In the genomic region with DNA sequence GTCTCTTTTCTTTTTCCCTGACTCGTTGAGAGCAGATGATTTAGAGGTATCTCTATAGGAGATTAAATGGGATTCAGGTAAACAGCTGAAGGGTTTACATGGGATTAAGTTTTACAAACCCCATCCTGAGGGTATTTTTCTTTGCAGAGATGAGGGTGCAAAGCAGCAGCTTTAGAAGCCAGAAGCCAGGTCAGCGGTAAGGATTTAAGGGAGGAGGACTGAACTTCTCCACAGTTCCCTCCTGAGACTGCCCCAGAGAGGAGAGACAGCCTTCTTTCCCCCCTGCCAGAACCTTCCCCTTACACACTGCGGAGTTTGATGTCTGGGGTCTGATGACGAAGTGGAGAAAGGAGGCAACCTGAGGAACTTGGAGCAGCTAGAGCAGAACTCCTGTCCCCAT, we compare ENCODE assay signal across 23 cellular contexts.
"Had no signal": no experiment of that assay in that cellular context is flagged by ENCODE, and none has a peak within 500 bp of the region (broad histone marks: within the 10 kb centered on the region; RNA-seq: fewer than 3 reads in every experiment).

No MANE protein-coding gene starts in this region.

- H3K36me3 ChIP-seq: colonic mucosa, gastrocnemius medialis, left lung, right lobe of liver, stomach, tibial artery, upper lobe of left lung had no signal

- H2AFZ ChIP-seq: hepatocyte, neural progenitor cell, parathyroid adenoma had no signal

- ATAC-seq: esophagus mucosa, gastrocnemius medialis had no signal

- H3K4me2 ChIP-seq: hepatocyte, neural progenitor cell had no signal

- H3K9ac ChIP-seq: neural progenitor cell, parathyroid adenoma had no signal

- H3K4me1 ChIP-seq: colonic mucosa, neural progenitor cell had no signal

- DNase-seq: colonic mucosa; effector CD8-positive, alpha-beta T cell; endodermal cell; gastrocnemius medialis; head of caudate nucleus; kidney; left lung; mesenchymal stem cell; mucosa of descending colon; naive B cell; stimulated activated CD4-positive, alpha-beta T cell treated with anti-CD3 and anti-CD28 coated beads, Interleukin-1b, Interleukin-23, amount 100 ng/mL, for 48 hours; stimulated activated CD4-positive, alpha-beta T cell treated with anti-CD3 and anti-CD28 coated beads, Interleukin-4, amount 100 ng/mL, for 1 hour; stimulated activated CD8-positive, alpha-beta memory T cell treated with anti-CD3 and anti-CD28 coated beads, Interleukin-4, amount 100 ng/mL, for 48 hours; stimulated activated naive CD4-positive, alpha-beta T cell treated with Interleukin-2 at 50 U/mL for 16 hours; stomach; tibial artery; upper lobe of left lung had no signal

- H3K9me3 ChIP-seq: right lobe of liver had no signal

- H3K4me3 ChIP-seq: colonic mucosa, gastrocnemius medialis, hepatocyte, left lung, mucosa of descending colon, neural progenitor cell, right lobe of liver, stomach, tibial artery, upper lobe of left lung had no signal

- H3K27me3 ChIP-seq: colonic mucosa, gastrocnemius medialis, hepatocyte, left lung, neural progenitor cell, right lobe of liver, stomach, tibial artery, upper lobe of left lung had no signal

- H3K79me2 ChIP-seq: hepatocyte had no signal

- H3K27ac ChIP-seq: colonic mucosa, epithelial cell of prostate, gastrocnemius medialis, hepatocyte, left lung, neural progenitor cell, parathyroid adenoma, right lobe of liver, stomach, tibial artery, upper lobe of left lung had no signal
